9 cellular contexts compared by ENCODE assay signal in genomic region chr1:172089768-172090510, GRCh38.
DNase-seq lines count a peak whose midpoint lies in the region; ATAC-seq and TF ChIP-seq lines count a peak whose summit lies in the region.
"Had no signal": no experiment of that assay in that cellular context is flagged by ENCODE, and none has a peak within 500 bp of the region (broad histone marks: within the 10 kb centered on the region; RNA-seq: fewer than 3 reads in every experiment).

No MANE protein-coding gene starts in this region.

- no peaks in the 10 kb centered on the region for H3K9me3 Mint-ChIP-seq in activated CD4-positive, alpha-beta T cell treated with anti-CD3 and anti-CD28 coated beads, Interleukin-2, amount 10 ng/mL, durations not matched to agents 7 days and 5 days
- H3K9me3 Mint-ChIP-seq: dendritic cell treated with granulocyte-macrophage colony-stimulating factor and Interleukin-4, amounts not matched to agents 40 ng/mL and 50 ng/mL, for 4 days had no signal

- no peaks in the 10 kb centered on the region for H3K9me2 ChIP-seq in Karpas-422 (replicated peaks; ENCODE audit: insufficient read depth, low read length)

- no peak for TF ChIP-seq EP300 in stomach (IDR thresholded peaks at IDR 0.05)

- H3K79me2 ChIP-seq in Karpas-422 (ENCODE audit: low read length), result no peaks in the 10 kb centered on the region

- POLR2A ChIA-PET in activated CD4-positive, alpha-beta T cell treated with anti-CD3 and anti-CD28 coated beads, Interleukin-2, amount 10 ng/mL, durations not matched to agents 7 days and 5 days (lab: Charles Lee), result no interaction called here

- H3K27ac ChIP-seq in Karpas-422 (ENCODE audit: low read length) (no peak overlapping the region), duodenal mucosa (ENCODE audit: low read depth, low read length) (no peak overlapping the region), mucosa of rectum (ENCODE audit: low read depth in 2 of 2, low read length in 2 of 2) (no peak overlapping the region), stomach (no peak overlapping the region)

- H3K4me1 ChIP-seq in Karpas-422 (ENCODE audit: low read length) (no peaks in the 10 kb centered on the region), duodenal mucosa (ENCODE audit: control insufficient read depth in 1 of 2, insufficient read depth in 2 of 2, low read length in 2 of 2) (no peaks in the 10 kb centered on the region), mucosa of rectum (ENCODE audit: control insufficient read depth in 2 of 2, insufficient read depth in 2 of 2, low read length in 2 of 2) (no peaks in the 10 kb centered on the region), stomach (no peaks in the 10 kb centered on the region)

- H3K4me1 Mint-ChIP-seq in activated CD4-positive, alpha-beta T cell treated with anti-CD3 and anti-CD28 coated beads, Interleukin-2, amount 10 ng/mL, durations not matched to agents 7 days and 5 days, result peaks cover 2% of the 10 kb centered on the region

- 50 to 65% (median 52%) methylated on average over 7 of the region's 7 CpGs for WGBS in stomach, 5 donors

- H3K9me3 ChIP-seq in Karpas-422 (ENCODE audit: low read length) (no peaks in the 10 kb centered on the region), duodenal mucosa (ENCODE audit: control insufficient read depth in 1 of 2, low read length in 2 of 2) (no peaks in the 10 kb centered on the region), mucosa of rectum (ENCODE audit: control insufficient read depth in 2 of 2, low read length in 2 of 2) (no peaks in the 10 kb centered on the region), stomach (no peaks in the 10 kb centered on the region)

- TF ChIP-seq POLR2A in stomach (IDR thresholded peaks at IDR 0.05), result no peak

- no peaks in the 10 kb centered on the region for H3K36me3 Mint-ChIP-seq in activated CD4-positive, alpha-beta T cell treated with anti-CD3 and anti-CD28 coated beads, Interleukin-2, amount 10 ng/mL, durations not matched to agents 7 days and 5 days (ENCODE audit: low read depth)

- intact Hi-C loops in stomach (cut with DNase I; ENCODE audit: low total_unique reads), result loop anchor here (10.0 kb wide), 1 partner anchor 315 kb away; no protein-coding TSS in a partner anchor

- no peak overlapping the region for H3K4me3 ChIP-seq in GM12865 (ENCODE audit: low read depth, low read length)
- no peak overlapping the region for H3K4me3 ChIP-seq in Karpas-422 (ENCODE audit: low read length)
- peak overlapping the region; percentile 54 to 56 for H3K4me3 ChIP-seq in duodenal mucosa (ENCODE audit: low read depth in 1 of 2, low read length in 2 of 2)
- H3K4me3 ChIP-seq in mucosa of rectum (ENCODE audit: low read length in 2 of 2), result peak overlapping the region; percentile 46 to 59
- H3K4me3 ChIP-seq in stomach, result no peak overlapping the region

- H3K9ac ChIP-seq in Karpas-422 (ENCODE audit: low read length) (no peak overlapping the region), duodenal mucosa (ENCODE audit: low read depth in 1 of 2, low read length in 2 of 2) (no peak overlapping the region), mucosa of rectum (ENCODE audit: low read depth in 1 of 2, low read length in 2 of 2) (peak overlapping the region; percentile 18 to 22)

- no peak overlapping the region for H2AFZ ChIP-seq in Karpas-422 (ENCODE audit: low read length)

- no peaks in the 10 kb centered on the region for H3K27me3 Mint-ChIP-seq in activated CD4-positive, alpha-beta T cell treated with anti-CD3 and anti-CD28 coated beads, Interleukin-2, amount 10 ng/mL, durations not matched to agents 7 days and 5 days
- H3K27me3 Mint-ChIP-seq: dendritic cell treated with granulocyte-macrophage colony-stimulating factor and Interleukin-4, amounts not matched to agents 40 ng/mL and 50 ng/mL, for 4 days had no signal

- CTCF ChIA-PET in activated CD4-positive, alpha-beta T cell treated with anti-CD3 and anti-CD28 coated beads, Interleukin-2, amount 10 ng/mL, durations not matched to agents 7 days and 5 days (lab: Charles Lee), result interaction anchor here (0.8 to 1.0 kb wide), 2 partner anchors 69 to 353 kb away, joined by 3 read pairs; no protein-coding TSS in a partner anchor

- no peak overlapping the region for H3K4me2 ChIP-seq in Karpas-422 (ENCODE audit: low read depth, low read length, poor library complexity, severe bottlenecking)

- peak; percentile 68 for TF ChIP-seq CTCF in GM12865 (IDR thresholded peaks at IDR 0.05; ENCODE audit: insufficient read depth, low read depth, low read length, missing control alignments)
- TF ChIP-seq CTCF in stomach (IDR thresholded peaks at IDR 0.05), result peak in 5 of 7 experiments; percentile 52 to 86 (median 76)

- H3K36me3 ChIP-seq in Karpas-422 (ENCODE audit: insufficient read depth, low read length) (no peaks in the 10 kb centered on the region), duodenal mucosa (ENCODE audit: control insufficient read depth in 1 of 2, insufficient read depth in 2 of 2, low read length in 2 of 2) (no peaks in the 10 kb centered on the region), mucosa of rectum (ENCODE audit: control insufficient read depth in 2 of 2, insufficient read depth in 2 of 2, low read length in 2 of 2) (no peaks in the 10 kb centered on the region), stomach (no peaks in the 10 kb centered on the region)

- H3K27ac Mint-ChIP-seq in activated CD4-positive, alpha-beta T cell treated with anti-CD3 and anti-CD28 coated beads, Interleukin-2, amount 10 ng/mL, durations not matched to agents 7 days and 5 days, result no peak overlapping the region
- H3K27ac Mint-ChIP-seq: dendritic cell treated with granulocyte-macrophage colony-stimulating factor and Interleukin-4, amounts not matched to agents 40 ng/mL and 50 ng/mL, for 4 days had no signal

- H3K27me3 ChIP-seq in Karpas-422 (ENCODE audit: low read length) (no peaks in the 10 kb centered on the region), duodenal mucosa (ENCODE audit: control insufficient read depth in 1 of 2, insufficient read depth in 2 of 2, low read length in 2 of 2) (no peaks in the 10 kb centered on the region), mucosa of rectum (ENCODE audit: control insufficient read depth in 2 of 2, insufficient read depth in 2 of 2, low read length in 2 of 2) (no peaks in the 10 kb centered on the region), stomach (no peaks in the 10 kb centered on the region)

- ATAC-seq in HG03095 (IDR thresholded peaks at IDR 0.05; ENCODE audit: unreplicated experiment), result no peak
- ATAC-seq in GM21367 (IDR thresholded peaks at IDR 0.05; ENCODE audit: unreplicated experiment), result no peak

- no peaks in the 10 kb centered on the region for H4K20me1 ChIP-seq in Karpas-422 (ENCODE audit: insufficient read depth, low read depth, low read length)

- DNase-seq in GM12865 (ENCODE audit: low read depth), result peak; percentile 77
- DNase-seq in Karpas-422, result peak; percentile 58
- peak; percentile 66 for DNase-seq in activated CD4-positive, alpha-beta T cell treated with anti-CD3 and anti-CD28 coated beads, Interleukin-2, amount 10 ng/mL, durations not matched to agents 7 days and 5 days
- DNase-seq in stomach, result peak; percentile 78

- no peak overlapping the region for H3K4me3 Mint-ChIP-seq in activated CD4-positive, alpha-beta T cell treated with anti-CD3 and anti-CD28 coated beads, Interleukin-2, amount 10 ng/mL, durations not matched to agents 7 days and 5 days
- H3K4me3 Mint-ChIP-seq: dendritic cell treated with granulocyte-macrophage colony-stimulating factor and Interleukin-4, amounts not matched to agents 40 ng/mL and 50 ng/mL, for 4 days had no signal

Comparison
In these comparisons a context has a peak if more than half of its experiments do, and no peak if none do; other contexts are left out.
1. H3K4me3 ChIP-seq: peak in duodenal mucosa (2 of 2) and mucosa of rectum (2 of 2); none in GM12865 (single experiment), Karpas-422 (single experiment) and stomach (0 of 4).
2. H3K9ac ChIP-seq: peak in mucosa of rectum (2 of 2); none in Karpas-422 (single experiment) and duodenal mucosa (0 of 2).
3. Peak in every context shown above with its lines, with median percentiles within 50 percentile points of each other: DNase-seq.